ENCODE assay signal across 22 cellular contexts in genomic region chr5:37710965-37711364, GRCh38.
DNase-seq lines count a peak whose midpoint lies in the region; ATAC-seq, FAIRE-seq and TF ChIP-seq lines count a peak whose summit lies in the region.
"Had no signal": no experiment of that assay in that cellular context is flagged by ENCODE, and none has a peak within 500 bp of the region (broad histone marks: within the 10 kb centered on the region; RNA-seq: fewer than 3 reads in every experiment).

No MANE protein-coding gene starts in this region.

- 96% methylated on average over 2 of the region's 2 CpGs for WGBS in A549 (ENCODE audit: missing lambda C conversion rate)

- no peak for TF ChIP-seq CTCF in A549 (IDR thresholded peaks at IDR 0.05)
- TF ChIP-seq CTCF in fibroblast of mammary gland (conservative IDR thresholded peaks at IDR 0.05; ENCODE audit: control insufficient read depth, insufficient read depth, low read depth, low read length): no peak
- TF ChIP-seq CTCF in breast epithelium (IDR thresholded peaks at IDR 0.05): no peak

- no peak overlapping the region for H3K27ac ChIP-seq in A549
- H3K27ac ChIP-seq in breast epithelium: no peak overlapping the region
- H3K27ac ChIP-seq: coronary artery, SK-N-MC, tibial nerve had no signal

- no peak overlapping the region for H3K4me2 ChIP-seq in A549

- H3K4me1 ChIP-seq in A549 (no peaks in the 10 kb centered on the region), breast epithelium (no peaks in the 10 kb centered on the region)
- H3K4me1 ChIP-seq: tibial nerve had no signal

- H3K36me3 ChIP-seq in breast epithelium: no peaks in the 10 kb centered on the region
- H3K36me3 ChIP-seq: tibial nerve had no signal

- ATAC-seq in A549 (no peak), SK-N-SH treated with all-trans-retinoic acid at 6 μM for 48 hours (peak; percentile 59), HG03469 (IDR thresholded peaks at IDR 0.05; ENCODE audit: unreplicated experiment) (no peak), HG02852 (IDR thresholded peaks at IDR 0.05; ENCODE audit: unreplicated experiment) (no peak)

- TF ChIP-seq RAD21 in A549 (conservative IDR thresholded peaks at IDR 0.05 in 1 of 2, IDR thresholded peaks at IDR 0.05 in 1 of 2): no peak

- no peaks in the 10 kb centered on the region for H3K27me3 ChIP-seq in breast epithelium
- H3K27me3 ChIP-seq: tibial nerve had no signal

- no peaks in the 10 kb centered on the region for H3K9me3 ChIP-seq in A549
- H3K9me3 ChIP-seq in breast epithelium: no peaks in the 10 kb centered on the region
- H3K9me3 ChIP-seq: tibial nerve had no signal

- H3K4me3 ChIP-seq in A549 (no peak overlapping the region), fibroblast of mammary gland (ENCODE audit: control insufficient read depth, low read depth, low read length) (no peak overlapping the region), breast epithelium (no peak overlapping the region)
- H3K4me3 ChIP-seq: coronary artery, SK-N-MC, tibial nerve had no signal

- DNase-seq in A549 (ENCODE audit: low read depth in 1 of 2, low spot score in 1 of 2) (no peak), H54 (ENCODE audit: insufficient read length, low spot score) (no peak), fibroblast of mammary gland (ENCODE audit: low read depth) (peak; percentile 40), breast epithelium (ENCODE audit: low spot score in 2 of 2) (no peak), NCI-H1105 treated with DMSO at 0.1 percent for 48 hours (lab: John Stamatoyannopoulos, UW) (no peak)
- DNase-seq: activated CD4-positive, CD25-positive, alpha-beta regulatory T cell treated with anti-CD3 and anti-CD28 coated beads, Interleukin-2, amount 50 U/mL, for 72 hours; activated CD8-positive, alpha-beta memory T cell treated with anti-CD3 and anti-CD28 coated beads, Interleukin-2, amount 50 U/mL, for 4 hours; activated naive CD4-positive, alpha-beta T cell; CD4-positive, alpha-beta T cell; H7; Karpas-422; midbrain; NCI-H146; NCI-H2227 treated with DMSO at 0.1 percent for 48 hours; stimulated activated CD4-positive, alpha-beta T cell treated with anti-CD3 and anti-CD28 coated beads, Interleukin-12 subunit alpha, Interleukin-12 subunit beta, amount 100 ng/mL, for 4 hours; T-helper 9 cell had no signal

- CTCF ChIA-PET in A549 (lab: Yijun Ruan, JAX): no interaction called here

- no peak for TF ChIP-seq POLR2A in A549 (IDR thresholded peaks at IDR 0.05; ENCODE audit: low read length)
- TF ChIP-seq POLR2A in H54 (IDR thresholded peaks at IDR 0.05; ENCODE audit: low read depth, low read length): no peak
- TF ChIP-seq POLR2A in breast epithelium (IDR thresholded peaks at IDR 0.05): no peak

- intact Hi-C loops in breast epithelium (cut with DNase I; ENCODE audit: low total_unique reads): no loop called here

- POLR2A ChIA-PET in A549 (lab: Yijun Ruan, JAX): no interaction called here

- FAIRE-seq in A549 (lab: Jason Lieb, UNC) (no peak), H54 (lab: Jason Lieb, UNC) (peak; percentile 99)

- TF ChIP-seq EP300 in A549 (IDR thresholded peaks at IDR 0.05): no peak

TF ChIP-seq in A549, 52 proteins besides CTCF, POLR2A, EP300 and RAD21:
- no peak for TF ChIP-seq EHF (CRISPR knock-in tag; IDR thresholded peaks at IDR 0.05)
- TF ChIP-seq FOSL2 (IDR thresholded peaks at IDR 0.05): no peak
- 0 out of 2 replicates have a peak, but pooled peaks have one; percentile 23 for TF ChIP-seq FOSL2 (CRISPR knock-in tag; IDR thresholded peaks at IDR 0.05)
- no peak for TF ChIP-seq JUNB (IDR thresholded peaks at IDR 0.05)

TF ChIP-seq in SK-N-SH treated with all-trans-retinoic acid at 6 μM for 48 hours, 23 proteins besides CTCF, POLR2A, EP300 and RAD21 (continues in another document):
- TF ChIP-seq BACH2 (CRISPR knock-in tag; IDR thresholded peaks at IDR 0.05; ENCODE audit: borderline replicate concordance) (no peak), SNAI2 (CRISPR knock-in tag; IDR thresholded peaks at IDR 0.05) (no peak), ARNTL (CRISPR knock-in tag; IDR thresholded peaks at IDR 0.05; ENCODE audit: borderline replicate concordance, low read depth) (no peak), CSRNP3 (CRISPR knock-in tag; IDR thresholded peaks at IDR 0.05) (no peak), ZNF565 (CRISPR knock-in tag; conservative IDR thresholded peaks at IDR 0.05; ENCODE audit: low read depth) (no peak), TCF4 (CRISPR knock-in tag; IDR thresholded peaks at IDR 0.05; ENCODE audit: borderline replicate concordance) (no peak), ZFP30 (CRISPR knock-in tag; IDR thresholded peaks at IDR 0.05) (no peak), POU6F1 (CRISPR knock-in tag; IDR thresholded peaks at IDR 0.05; ENCODE audit: borderline replicate concordance, low read depth) (no peak), GLIS3 (CRISPR knock-in tag; IDR thresholded peaks at IDR 0.05) (no peak), OSR1 (CRISPR knock-in tag; IDR thresholded peaks at IDR 0.05) (no peak), ISL1 (CRISPR knock-in tag; IDR thresholded peaks at IDR 0.05) (no peak), CSDC2 (CRISPR knock-in tag; IDR thresholded peaks at IDR 0.05) (no peak), ZNF70 (CRISPR knock-in tag; IDR thresholded peaks at IDR 0.05) (no peak), CREB5 (CRISPR knock-in tag; IDR thresholded peaks at IDR 0.05; ENCODE audit: low read depth) (no peak), ZC3H10 (CRISPR knock-in tag; IDR thresholded peaks at IDR 0.05) (no peak), PATZ1 (CRISPR knock-in tag; IDR thresholded peaks at IDR 0.05; ENCODE audit: borderline replicate concordance) (no peak), ZFP3 (CRISPR knock-in tag; IDR thresholded peaks at IDR 0.05) (no peak), TOX (CRISPR knock-in tag; IDR thresholded peaks at IDR 0.05; ENCODE audit: borderline replicate concordance) (no peak)
